In the genomic region with DNA sequence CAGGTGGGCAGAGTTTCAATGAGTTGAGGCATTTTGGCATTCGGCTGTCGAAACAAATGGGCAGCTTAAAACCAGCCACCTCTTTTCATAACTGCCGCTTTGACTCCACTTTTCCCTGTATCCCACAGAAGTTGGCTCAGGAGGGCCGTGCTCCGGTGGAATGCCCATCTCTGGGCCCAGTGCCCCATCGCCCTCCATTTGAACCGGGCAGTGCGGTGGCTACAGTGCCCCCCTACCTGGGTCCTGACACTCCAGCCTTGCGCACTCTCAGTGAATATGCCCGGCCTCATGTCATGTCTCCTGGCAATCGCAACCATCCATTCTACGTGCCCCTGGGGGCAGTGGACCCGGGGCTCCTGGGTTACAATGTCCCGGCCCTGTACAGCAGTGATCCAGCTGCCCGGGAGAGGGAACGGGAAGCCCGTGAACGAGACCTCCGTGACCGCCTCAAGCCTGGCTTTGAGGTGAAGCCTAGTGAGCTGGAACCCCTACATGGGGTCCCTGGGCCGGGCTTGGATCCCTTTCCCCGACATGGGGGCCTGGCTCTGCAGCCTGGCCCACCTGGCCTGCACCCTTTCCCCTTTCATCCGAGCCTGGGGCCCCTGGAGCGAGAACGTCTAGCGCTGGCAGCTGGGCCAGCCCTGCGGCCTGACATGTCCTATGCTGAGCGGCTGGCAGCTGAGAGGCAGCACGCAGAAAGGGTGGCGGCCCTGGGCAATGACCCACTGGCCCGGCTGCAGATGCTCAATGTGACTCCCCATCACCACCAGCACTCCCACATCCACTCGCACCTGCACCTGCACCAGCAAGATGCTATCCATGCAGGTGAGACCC, we compare ENCODE assay signal across 6 cellular contexts. TPM values are rescaled to one million over a fixed set of nuclear protein-coding genes. Genes with fewer than 3 reads are reported as not detected.
DNase-seq lines count a peak whose midpoint lies in the region; FAIRE-seq and TF ChIP-seq lines count a peak whose summit lies in the region.

No MANE protein-coding gene starts in this region.

- peak overlapping the region; percentile 98 for H3K27ac ChIP-seq in A673 (ENCODE audit: low read depth, low read length, poor library complexity, severe bottlenecking)
- H3K27ac ChIP-seq in keratinocyte (ENCODE audit: control insufficient read depth, insufficient read depth, low read length), result peak overlapping the region; percentile 23

- H3K27ac Mint-ChIP-seq in T-helper 1 cell treated with Interleukin-12 subunit alpha and Interleukin-12 subunit beta and Interleukin-4 antibody, amounts not matched to agents 30 μg/mL and 1 μg/mL, for 36 hours, result no peak overlapping the region

- H3K9me3 ChIP-seq in A673 (ENCODE audit: low read depth, low read length, poor library complexity, severe bottlenecking) (no peaks in the 10 kb centered on the region), keratinocyte (ENCODE audit: control insufficient read depth, low read depth, low read length) (no peaks in the 10 kb centered on the region)

- H3K27me3 ChIP-seq in A673 (replicated peaks; ENCODE audit: insufficient read depth, low read depth, low read length, poor library complexity) (no peaks in the 10 kb centered on the region), keratinocyte (ENCODE audit: control insufficient read depth, extremely low read depth, insufficient read depth, low read length) (no peaks in the 10 kb centered on the region)

- TF ChIP-seq CTCF in A673 (conservative IDR thresholded peaks at IDR 0.05; ENCODE audit: low read depth, low read length), result no peak
- no peak for TF ChIP-seq CTCF in keratinocyte (optimal IDR thresholded peaks at IDR 0.05 in 1 of 3, IDR thresholded peaks at IDR 0.05 in 1 of 3, conservative IDR thresholded peaks at IDR 0.05 in 1 of 3; ENCODE audit: extremely low read depth in 1 of 3, insufficient read depth in 2 of 3, low read length in 3 of 3)

- H3K9ac ChIP-seq in keratinocyte (ENCODE audit: control insufficient read depth, extremely low read depth, insufficient read depth, low read length), result peak overlapping the region; percentile 81

- POLR2A ChIA-PET in A673 (lab: Charles Lee; ENCODE audit: low non-redundant PET), result interaction anchor here (1.1 kb wide), 1 partner anchor 249 kb away, joined by 3 read pairs; a partner anchor contains a TSS

- no peaks in the 10 kb centered on the region for H3K9me1 ChIP-seq in keratinocyte (ENCODE audit: control insufficient read depth, extremely low read depth, insufficient read depth, low read length)

- dilution Hi-C loops in keratinocyte (cut with MboI; ENCODE audit: extremely low pct_ligation_motif_present, low sequenced_read_pairs), result no loop called here

- CTCF ChIA-PET in A673 (lab: Charles Lee), result interaction anchor here (1.0 to 1.6 kb wide), 3 partner anchors 13 to 69 kb away, joined by 4 to 11 read pairs (median 4); no protein-coding TSS in a partner anchor

- no peak for FAIRE-seq in keratinocyte (lab: Jason Lieb, UNC)
- FAIRE-seq in GM12891 (lab: Jason Lieb, UNC), result no peak

- H3K4me1 ChIP-seq in A673 (ENCODE audit: insufficient read depth, low read length, poor library complexity, severe bottlenecking) (peaks cover 23% of the 10 kb centered on the region), keratinocyte (ENCODE audit: control insufficient read depth, extremely low read depth, insufficient read depth, low read length) (peaks cover 10% of the 10 kb centered on the region)

- TF ChIP-seq POLR2A in GM12891 (IDR thresholded peaks at IDR 0.05; ENCODE audit: low read depth, low read length), result no peak; the same call in 1 of the 2 replicates

- H3K27me3 Mint-ChIP-seq in T-helper 1 cell treated with Interleukin-12 subunit alpha and Interleukin-12 subunit beta and Interleukin-4 antibody, amounts not matched to agents 30 μg/mL and 1 μg/mL, for 36 hours (ENCODE audit: low read depth), result no peaks in the 10 kb centered on the region

- no peak for DNase-seq in A673 (ENCODE audit: low spot score)
- DNase-seq in keratinocyte (ENCODE audit: low read depth, low spot score), result no peak
- DNase-seq in SW480 (ENCODE audit: low spot score), result no peak
- no peak for DNase-seq in DMS79 treated with DMSO at 0.1 percent for 48 hours (lab: John Stamatoyannopoulos, UW)
- DNase-seq in GM12891 (ENCODE audit: insufficient read length, low spot score), result no peak

- H4K20me1 ChIP-seq in keratinocyte (ENCODE audit: control insufficient read depth, extremely low read depth, insufficient read depth, low read length), result no peaks in the 10 kb centered on the region

- peaks cover 32% of the 10 kb centered on the region for H3K36me3 Mint-ChIP-seq in T-helper 1 cell treated with Interleukin-12 subunit alpha and Interleukin-12 subunit beta and Interleukin-4 antibody, amounts not matched to agents 30 μg/mL and 1 μg/mL, for 36 hours (ENCODE audit: low read depth)

- intact Hi-C loops in A673 (cut with micrococcal nuclease; ENCODE audit: unreplicated experiment), result loop anchor here (2.0 to 5.0 kb wide), 3 partner anchors 14 to 186 kb away; a partner anchor contains a TSS

- H3K4me3 Mint-ChIP-seq in T-helper 1 cell treated with Interleukin-12 subunit alpha and Interleukin-12 subunit beta and Interleukin-4 antibody, amounts not matched to agents 30 μg/mL and 1 μg/mL, for 36 hours, result peak overlapping the region; percentile 85

- H3K4me3 ChIP-seq in A673 (ENCODE audit: low read depth, low read length, poor library complexity, severe bottlenecking) (peak overlapping the region; percentile 62), keratinocyte (ENCODE audit: control insufficient read depth in 2 of 3, extremely low read depth in 1 of 3, insufficient read depth in 2 of 3, low read depth in 1 of 3, low read length in 3 of 3) (peak overlapping the region in 2 of 3 experiments; percentile 32 to 49)

- H3K36me3 ChIP-seq in A673 (ENCODE audit: insufficient read depth, low read length, poor library complexity, severe bottlenecking), result peaks cover 57% of the 10 kb centered on the region
- peaks cover 20 to 33% of the 10 kb centered on the region in 2 experiments for H3K36me3 ChIP-seq in keratinocyte (ENCODE audit: control insufficient read depth in 2 of 2, extremely low read depth in 1 of 2, insufficient read depth in 2 of 2, low read length in 2 of 2)

- no peak overlapping the region for H2AFZ ChIP-seq in keratinocyte (ENCODE audit: control insufficient read depth, low read length)

- peak overlapping the region; percentile 49 for H3K4me2 ChIP-seq in keratinocyte (ENCODE audit: control insufficient read depth, extremely low read depth, insufficient read depth, low read depth, low read length)

- peaks cover 31% of the 10 kb centered on the region for H3K4me1 Mint-ChIP-seq in T-helper 1 cell treated with Interleukin-12 subunit alpha and Interleukin-12 subunit beta and Interleukin-4 antibody, amounts not matched to agents 30 μg/mL and 1 μg/mL, for 36 hours (ENCODE audit: low read depth)

- TSS peak; percentile 18 for BruUV-seq in A673 (replicated peaks; lab: Mats Ljungman, UMichigan)

- no peaks in the 10 kb centered on the region for H3K9me3 Mint-ChIP-seq in T-helper 1 cell treated with Interleukin-12 subunit alpha and Interleukin-12 subunit beta and Interleukin-4 antibody, amounts not matched to agents 30 μg/mL and 1 μg/mL, for 36 hours

- H3K79me2 ChIP-seq in keratinocyte (ENCODE audit: control insufficient read depth, insufficient read depth, low read length), result no peaks in the 10 kb centered on the region

RNA-seq across cellular contexts. Expression of a gene that starts 5.0 kb away (rescaled TPM):
- total RNA-seq in A673 (2021), result not detected in 2 replicates
- polyA plus RNA-seq in keratinocyte, result not detected in 3 replicates
- not detected for polyA plus RNA-seq in keratinocyte (2011; ENCODE audit: low read depth)
- not detected in 2 replicates for polyA plus RNA-seq in keratinocyte (2011; cell fraction: cytosol; rRNA removed)
- not detected in 2 replicates for polyA plus RNA-seq in keratinocyte (2011; cell fraction: nucleus; rRNA removed)
- not detected in 2 replicates for polyA plus RNA-seq in keratinocyte (2012; ENCODE audit: low replicate concordance)
- not detected in 3 replicates for polyA minus RNA-seq in keratinocyte
- polyA minus RNA-seq in keratinocyte (2011; cell fraction: cytosol; rRNA and poly(A)+ RNA removed), result not detected
- not detected in 2 replicates for polyA minus RNA-seq in keratinocyte (2011; cell fraction: nucleus; rRNA and poly(A)+ RNA removed)
- not detected for polyA plus RNA-seq in GM12891 (2012; ENCODE audit: low read depth, missing spikeins)

RNA-seq across cellular contexts. Expression of a gene that starts 5.3 kb away (rescaled TPM):
- total RNA-seq in A673 (2021), result 226 and 260 TPM in 2 replicates
- polyA plus RNA-seq in keratinocyte, result 121 to 211 TPM (median 137 TPM) in 3 replicates
- 27.9 TPM for polyA plus RNA-seq in keratinocyte (2011; ENCODE audit: low read depth)
- polyA plus RNA-seq in keratinocyte (2011; cell fraction: cytosol; rRNA removed), result 145 and 239 TPM in 2 replicates
- 64.7 and 79.2 TPM in 2 replicates for polyA plus RNA-seq in keratinocyte (2011; cell fraction: nucleus; rRNA removed)
- polyA plus RNA-seq in keratinocyte (2012; ENCODE audit: low replicate concordance), result 106 and 137 TPM in 2 replicates
- 30.4 to 74.9 TPM (median 35.3 TPM) in 3 replicates for polyA minus RNA-seq in keratinocyte
- polyA minus RNA-seq in keratinocyte (2011; cell fraction: cytosol; rRNA and poly(A)+ RNA removed), result 64.5 TPM
- 20.9 and 21.8 TPM in 2 replicates for polyA minus RNA-seq in keratinocyte (2011; cell fraction: nucleus; rRNA and poly(A)+ RNA removed)
- 367 TPM for polyA plus RNA-seq in GM12891 (2012; ENCODE audit: low read depth, missing spikeins)

RNA-seq across cellular contexts. Expression of a gene that starts 10.8 kb away (rescaled TPM):
- total RNA-seq in A673 (2021), result 139 and 144 TPM in 2 replicates
- polyA plus RNA-seq in keratinocyte, result 4.8 to 7.8 TPM (median 6.2 TPM) in 3 replicates
- polyA plus RNA-seq in keratinocyte (2011; ENCODE audit: low read depth), result 11.8 TPM
- 6.7 and 15.7 TPM in 2 replicates for polyA plus RNA-seq in keratinocyte (2011; cell fraction: cytosol; rRNA removed)
- polyA plus RNA-seq in keratinocyte (2011; cell fraction: nucleus; rRNA removed), result 29.2 and 44.9 TPM in 2 replicates
- 20.5 and 38.3 TPM in 2 replicates for polyA plus RNA-seq in keratinocyte (2012; ENCODE audit: low replicate concordance)
- 5.9 to 102 TPM (median 8.5 TPM) in 3 replicates for polyA minus RNA-seq in keratinocyte
- polyA minus RNA-seq in keratinocyte (2011; cell fraction: cytosol; rRNA and poly(A)+ RNA removed), result 23.6 TPM
- 18.5 and 20.6 TPM in 2 replicates for polyA minus RNA-seq in keratinocyte (2011; cell fraction: nucleus; rRNA and poly(A)+ RNA removed)
- 27.4 TPM for polyA plus RNA-seq in GM12891 (2012; ENCODE audit: low read depth, missing spikeins)

RNA-seq across cellular contexts. Expression of a gene that starts 12.6 kb away (rescaled TPM):
- 2.3 and 3.3 TPM in 2 replicates for total RNA-seq in A673 (2021)
- 18.7 to 21.0 TPM (median 19.7 TPM) in 3 replicates for polyA plus RNA-seq in keratinocyte
- polyA plus RNA-seq in keratinocyte (2011; ENCODE audit: low read depth), result 29.9 TPM
- 11.7 and 19.6 TPM in 2 replicates for polyA plus RNA-seq in keratinocyte (2011; cell fraction: cytosol; rRNA removed)
- polyA plus RNA-seq in keratinocyte (2011; cell fraction: nucleus; rRNA removed), result 28.5 and 37.9 TPM in 2 replicates
- 24.7 and 25.1 TPM in 2 replicates for polyA plus RNA-seq in keratinocyte (2012; ENCODE audit: low replicate concordance)
- polyA minus RNA-seq in keratinocyte, result 14.2 to 34.8 TPM (median 17.7 TPM) in 3 replicates
- polyA minus RNA-seq in keratinocyte (2011; cell fraction: cytosol; rRNA and poly(A)+ RNA removed), result 23.8 TPM
- polyA minus RNA-seq in keratinocyte (2011; cell fraction: nucleus; rRNA and poly(A)+ RNA removed), result 5.6 and 10.3 TPM in 2 replicates
- 446 TPM for polyA plus RNA-seq in GM12891 (2012; ENCODE audit: low read depth, missing spikeins)

RNA-seq across cellular contexts. Expression of a gene that starts 24.2 kb away (rescaled TPM):
- 138 and 155 TPM in 2 replicates for total RNA-seq in A673 (2021)
- polyA plus RNA-seq in keratinocyte, result 0.87 to 1.7 TPM (median 1.1 TPM) in 3 replicates
- polyA plus RNA-seq in keratinocyte (2011; ENCODE audit: low read depth), result 2.3 TPM
- 0.57 and 0.58 TPM in 2 replicates for polyA plus RNA-seq in keratinocyte (2011; cell fraction: cytosol; rRNA removed)
- 2.6 and 2.7 TPM in 2 replicates for polyA plus RNA-seq in keratinocyte (2011; cell fraction: nucleus; rRNA removed)
- 0.78 and 7.9 TPM in 2 replicates for polyA plus RNA-seq in keratinocyte (2012; ENCODE audit: low replicate concordance)
- polyA minus RNA-seq in keratinocyte, result 0.46 to 4.6 TPM (median 1.3 TPM) in 3 replicates
- not detected for polyA minus RNA-seq in keratinocyte (2011; cell fraction: cytosol; rRNA and poly(A)+ RNA removed)
- 0.39 and 1.5 TPM in 2 replicates for polyA minus RNA-seq in keratinocyte (2011; cell fraction: nucleus; rRNA and poly(A)+ RNA removed)
- polyA plus RNA-seq in GM12891 (2012; ENCODE audit: low read depth, missing spikeins), result 116 TPM
